ENCODE assay signal across 11 cellular contexts in the genomic region with DNA sequence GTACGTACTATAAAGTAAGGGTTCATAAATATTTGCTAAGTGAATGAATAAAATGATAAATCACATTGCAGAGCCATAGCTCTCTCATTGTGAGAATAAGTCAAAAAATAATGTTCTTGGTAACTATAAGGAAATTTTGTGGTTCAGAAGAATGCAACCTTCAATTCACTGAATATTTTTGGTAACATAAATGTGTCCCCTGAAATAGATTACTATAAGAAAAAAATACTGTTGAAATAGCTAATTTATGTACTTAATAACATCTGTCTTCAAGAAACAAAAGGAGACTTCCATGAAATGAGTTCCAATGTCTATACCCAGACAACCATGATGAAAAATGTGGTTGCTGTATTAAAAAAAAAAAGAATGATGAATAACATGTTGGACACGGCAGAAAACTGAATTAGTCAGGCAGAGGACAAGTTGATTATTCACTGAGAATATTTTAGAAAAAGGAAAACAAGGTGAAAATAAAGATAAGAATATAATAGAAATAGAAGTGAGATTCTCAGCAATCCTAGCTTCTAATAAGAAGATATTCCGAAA.
"Had no signal": no experiment of that assay in that cellular context is flagged by ENCODE, and none has a peak within 500 bp of the region (broad histone marks: within the 10 kb centered on the region; RNA-seq: fewer than 3 reads in every experiment).

No MANE protein-coding gene starts in this region.

- H2AFZ ChIP-seq: neural progenitor cell, parathyroid adenoma had no signal

- H3K4me3 ChIP-seq: colonic mucosa, gastroesophageal sphincter, neural progenitor cell, tibial artery, uterus had no signal

- H3K27me3 ChIP-seq: colonic mucosa, gastroesophageal sphincter, neural progenitor cell, tibial artery, uterus had no signal

- DNase-seq: activated CD4-positive, alpha-beta T cell treated with anti-CD3 and anti-CD28 coated beads for 4 hours; activated CD8-positive, alpha-beta memory T cell treated with anti-CD3 and anti-CD28 coated beads, Interleukin-2, amount 50 U/mL, for 4 hours; activated CD8-positive, alpha-beta T cell treated with anti-CD3 and anti-CD28 coated beads for 36 hours; activated naive CD8-positive, alpha-beta T cell treated with anti-CD3 and anti-CD28 coated beads, Interleukin-2, amount 10 ng/mL, durations not matched to agents 7 days and 5 days; aorta; colonic mucosa; tibial artery; uterus had no signal

- H3K36me3 ChIP-seq: colonic mucosa, gastroesophageal sphincter, neural progenitor cell, tibial artery, uterus had no signal

- H3K27ac Mint-ChIP-seq: activated CD8-positive, alpha-beta T cell treated with anti-CD3 and anti-CD28 coated beads for 36 hours; activated naive CD8-positive, alpha-beta T cell treated with anti-CD3 and anti-CD28 coated beads, Interleukin-2, amount 10 ng/mL, durations not matched to agents 7 days and 5 days; neural progenitor cell had no signal

- H3K4me1 Mint-ChIP-seq: activated naive CD8-positive, alpha-beta T cell treated with anti-CD3 and anti-CD28 coated beads, Interleukin-2, amount 10 ng/mL, durations not matched to agents 7 days and 5 days; neural progenitor cell had no signal

- H3K9ac ChIP-seq: neural progenitor cell, parathyroid adenoma had no signal

- H3K27ac ChIP-seq: colonic mucosa, gastroesophageal sphincter, neural progenitor cell, parathyroid adenoma, tibial artery, uterus had no signal

- H3K79me2 ChIP-seq: parathyroid adenoma had no signal

- H3K36me3 Mint-ChIP-seq: activated naive CD8-positive, alpha-beta T cell treated with anti-CD3 and anti-CD28 coated beads, Interleukin-2, amount 10 ng/mL, durations not matched to agents 7 days and 5 days; neural progenitor cell had no signal

- H3K4me2 ChIP-seq: neural progenitor cell had no signal

- H3K27me3 Mint-ChIP-seq: activated CD8-positive, alpha-beta T cell treated with anti-CD3 and anti-CD28 coated beads for 36 hours had no signal

- ATAC-seq: activated CD8-positive, alpha-beta T cell treated with anti-CD3 and anti-CD28 coated beads for 36 hours; gastroesophageal sphincter had no signal

- H3K9me3 ChIP-seq: colonic mucosa, uterus had no signal

- H3K4me1 ChIP-seq: colonic mucosa, gastroesophageal sphincter, neural progenitor cell, parathyroid adenoma, tibial artery, uterus had no signal

- H3K4me3 Mint-ChIP-seq: activated CD8-positive, alpha-beta T cell treated with anti-CD3 and anti-CD28 coated beads for 36 hours; activated naive CD8-positive, alpha-beta T cell treated with anti-CD3 and anti-CD28 coated beads, Interleukin-2, amount 10 ng/mL, durations not matched to agents 7 days and 5 days; neural progenitor cell had no signal
